ENCODE assay signal across 8 cellular contexts in the genomic region with DNA sequence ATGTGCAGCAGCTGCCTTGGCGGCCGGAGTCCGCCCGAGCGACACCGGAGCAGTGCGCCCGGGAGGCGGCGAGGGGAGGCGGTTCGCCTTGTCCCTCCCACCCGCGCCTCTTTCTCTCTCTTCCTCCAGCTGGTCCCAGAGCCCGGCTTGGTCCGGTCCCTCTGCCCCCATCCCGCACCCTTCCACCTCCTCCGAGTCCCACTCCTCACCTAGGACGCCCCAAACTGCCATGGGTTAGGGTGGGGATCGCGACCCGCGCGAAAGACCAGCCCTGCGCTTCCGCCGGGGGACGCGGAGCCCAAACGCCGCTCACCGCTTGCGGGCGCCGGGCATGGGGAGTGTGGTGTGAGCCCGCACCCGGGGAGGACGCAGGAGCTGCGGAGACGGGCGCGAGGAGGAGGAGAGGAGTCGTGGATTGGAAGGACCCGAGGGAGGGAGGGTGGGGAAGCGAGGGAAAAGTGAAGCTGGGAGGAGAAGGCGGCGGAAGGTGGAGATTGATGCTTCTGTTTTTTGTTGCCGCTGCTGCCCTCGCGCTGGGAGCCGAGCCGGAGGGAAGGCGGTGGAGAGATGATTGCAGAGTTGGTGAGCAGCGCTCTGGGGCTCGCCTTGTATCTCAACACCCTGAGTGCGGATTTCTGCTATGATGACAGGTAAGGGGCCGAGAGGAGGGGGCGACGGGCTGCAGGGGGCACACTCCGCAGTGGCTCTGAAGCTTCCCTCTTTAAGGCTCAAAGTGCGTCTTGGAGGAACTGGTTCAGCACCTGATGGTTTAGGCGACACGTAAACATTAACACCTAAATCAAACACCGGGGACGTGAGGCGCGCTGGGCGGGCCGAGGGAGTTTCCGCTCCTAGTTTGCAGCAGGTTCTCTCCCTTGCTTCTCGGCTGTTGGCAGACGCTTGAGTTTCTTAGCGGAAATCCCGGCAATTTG. TPM values are rescaled to one million over a fixed set of nuclear protein-coding genes. Genes with fewer than 3 reads are reported as not detected.
DNase-seq lines count a peak whose midpoint lies in the region; ATAC-seq, FAIRE-seq and TF ChIP-seq lines count a peak whose summit lies in the region.

No MANE protein-coding gene starts in this region.

- peaks cover 1 to 14% (median 7%) of the 10 kb centered on the region in 3 donors for H3K27me3 Mint-ChIP-seq in immature natural killer cell (ENCODE audit: low read depth in 3 of 3)

- H3K79me2 ChIP-seq in K562 (ENCODE audit: control insufficient read depth, insufficient read depth, low read length), result no peaks in the 10 kb centered on the region

- H3K4me2 ChIP-seq in K562 (ENCODE audit: insufficient read depth, low read length), result peak overlapping the region; percentile 53

- peak; percentile 3 for TF ChIP-seq POLR2A in NB4 (IDR thresholded peaks at IDR 0.05; ENCODE audit: extremely low read depth, insufficient read length)
- no peak for TF ChIP-seq POLR2A in K562 (conservative IDR thresholded peaks at IDR 0.05)

- peak overlapping the region; percentile 64 for H2AFZ ChIP-seq in K562 (ENCODE audit: low read depth, low read length)

- no peaks in the 10 kb centered on the region for H3K9me3 ChIP-seq in K562 (replicated peaks; ENCODE audit: control insufficient read depth, insufficient read depth, low read depth, low read length)

- no peak for TF ChIP-seq RAD21 in K562 (CRISPR knock-in tag; conservative IDR thresholded peaks at IDR 0.05 in 1 of 2, IDR thresholded peaks at IDR 0.05 in 1 of 2)

- H3K4me3 Mint-ChIP-seq in immature natural killer cell, result peak overlapping the region; percentile 94 to 98 (median 97)

- H3K4me1 Mint-ChIP-seq in immature natural killer cell, result peaks cover 28 to 29% of the 10 kb centered on the region in 2 donors

- in situ Hi-C loops in GM13976 (cut with MboI; ENCODE audit: low sequenced_read_pairs, unreplicated experiment), result loop anchor here (25.0 kb wide), 2 partner anchors 700 to 1150 kb away; no protein-coding TSS in a partner anchor
- in situ Hi-C loops in K562 (cut with MboI), result no loop called here

- intact Hi-C loops in K562 (cut with micrococcal nuclease), result loop anchor here (2.0 to 10.0 kb wide), 3 partner anchors 208 to 1135 kb away; no protein-coding TSS in a partner anchor

- DNase-seq in GM13976 (ENCODE audit: low spot score) (peak; percentile 73), HFF-Myc (ENCODE audit: extremely low read depth, low read depth) (no peak), NB4 (ENCODE audit: low read depth) (peak; percentile 72), T-helper 9 cell (peak; percentile 53), K562 (ENCODE audit: extremely low read depth in 1 of 4, low spot score in 3 of 4) (peak in 1 of 4 experiments; percentile 7), immature natural killer cell (peak; percentile 46 to 51 (median 48)), KG1 (lab: John Stamatoyannopoulos, UW) (no peak)
- DNase-seq in stimulated activated CD4-positive, alpha-beta T cell treated with anti-CD3 and anti-CD28 coated beads, Interleukin-12 subunit alpha, Interleukin-12 subunit beta, amount 100 ng/mL, for 4 hours, result peak; percentile 52

- H3K9ac ChIP-seq in K562 (ENCODE audit: insufficient read depth in 1 of 2, low read depth in 2 of 2, low read length in 2 of 2), result peak overlapping the region in 1 of 2 experiments; percentile 45; a peak in 1 of 4 replicates

- H3K36me3 Mint-ChIP-seq in immature natural killer cell, result no peaks in the 10 kb centered on the region

- POLR2A ChIA-PET in K562 (lab: Yijun Ruan, JAX), result no interaction called here

- WGBS in K562 (ENCODE audit: insufficient coverage, low coverage, missing lambda C conversion rate), result 4% methylated on average over 29 of the region's 74 CpGs

- peak; percentile 73 for ATAC-seq in K562

- FAIRE-seq in K562 (lab: Jason Lieb, UNC), result no peak

- no peak overlapping the region for H3K27ac ChIP-seq in K562 (ENCODE audit: extremely low read depth, low read depth, low read length)

- peaks cover 0 to 5% of the 10 kb centered on the region in 2 experiments; a peak in 2 of 5 replicates for H3K27me3 ChIP-seq in K562 (ENCODE audit: control insufficient read depth in 2 of 2, insufficient read depth in 2 of 2, low read length in 2 of 2)

- H3K9me3 Mint-ChIP-seq in immature natural killer cell, result no peaks in the 10 kb centered on the region

- H4K20me1 ChIP-seq in K562 (replicated peaks; ENCODE audit: control insufficient read depth, insufficient read depth, low read length), result no peaks in the 10 kb centered on the region

- TF ChIP-seq CTCF in GM13976 (IDR thresholded peaks at IDR 0.05; ENCODE audit: borderline replicate concordance, control extremely low read depth, extremely low read depth, insufficient read depth, missing control alignments), result no peak
- no peak for TF ChIP-seq CTCF in HFF-Myc (IDR thresholded peaks at IDR 0.05; ENCODE audit: low read depth, low read length, missing control alignments)
- no peak for TF ChIP-seq CTCF in NB4 (IDR thresholded peaks at IDR 0.05; ENCODE audit: low read depth, low read length)
- no peak for TF ChIP-seq CTCF in K562 (IDR thresholded peaks at IDR 0.05 in 2 of 3, conservative IDR thresholded peaks at IDR 0.05 in 1 of 3; ENCODE audit: insufficient read depth in 2 of 3, low read depth in 1 of 3, low read length in 3 of 3)

- no TSS peak for BruUV-seq in K562 (replicated peaks; lab: Mats Ljungman, UMichigan)

- TF ChIP-seq EP300 in K562 (IDR thresholded peaks at IDR 0.05; ENCODE audit: low read length), result no peak

- CTCF ChIA-PET in K562 (lab: Yijun Ruan, JAX; ENCODE audit: low intra/inter-chr PET ratio), result no interaction called here

- H3K9me1 ChIP-seq in K562 (ENCODE audit: control insufficient read depth, insufficient read depth, low read length), result no peaks in the 10 kb centered on the region

- H3K27ac Mint-ChIP-seq in immature natural killer cell, result peak overlapping the region; percentile 53 to 97 (median 94)

- H3K4me3 ChIP-seq in HFF-Myc (replicated peaks; ENCODE audit: low read depth, low read length), result peak overlapping the region; percentile 76
- peak overlapping the region; percentile 94 for H3K4me3 ChIP-seq in NB4 (ENCODE audit: low read depth, low read length)
- H3K4me3 ChIP-seq in K562, result peak overlapping the region; percentile 44

- no peaks in the 10 kb centered on the region for H3K36me3 ChIP-seq in K562 (ENCODE audit: control insufficient read depth, insufficient read depth, low read length)

- H3K4me1 ChIP-seq in K562 (replicated peaks in 1 of 2; ENCODE audit: control insufficient read depth in 2 of 2, insufficient read depth in 2 of 2, low read length in 2 of 2), result peaks cover 0 to 15% of the 10 kb centered on the region in 2 experiments; a peak in 3 of 5 replicates

TF ChIP-seq in K562, 482 proteins besides CTCF, POLR2A, EP300 and RAD21 (continues in another document):
- TF ChIP-seq ZBTB11 (CRISPR knock-in tag; IDR thresholded peaks at IDR 0.05) (peak in 1 of 3 experiments; percentile 60; a peak in 1 of 6 replicates), SMAD2 (IDR thresholded peaks at IDR 0.05; ENCODE audit: low read depth, low read length) (no peak), NRF1 (conservative IDR thresholded peaks at IDR 0.05 in 1 of 2, IDR thresholded peaks at IDR 0.05 in 1 of 2) (peak in 1 of 2 experiments; percentile 34; a peak in 1 of 4 replicates)

RNA-seq across cellular contexts. Expression of gene TMTC2, which starts 0.6 kb away (rescaled TPM):
- total RNA-seq in K562 (2011; cell fraction: chromatin; rRNA removed; ENCODE audit: low replicate concordance), result 0.49 and 0.90 TPM in 2 replicates
- total RNA-seq in K562 (2011; cell fraction: nucleolus; rRNA removed), result 0.26 and 0.33 TPM in 2 replicates
- 0.51 and 1.2 TPM in 2 replicates for total RNA-seq in K562 (2011; cell fraction: nucleoplasm; rRNA removed)
- total RNA-seq in K562 (2014; rRNA removed), result 0.45 and 0.59 TPM in 2 replicates
- total RNA-seq in K562 (2014; rRNA removed; fragmentation: Illumina TruSeq; extraction: Trizol), result 0.41 and 0.44 TPM in 2 replicates
- total RNA-seq in K562 (2015; rRNA removed; fragmentation: Illumina TruSeq; extraction: Trizol), result 0.29 and 0.30 TPM in 2 replicates
- 0.55 and 0.58 TPM in 2 replicates for total RNA-seq in K562 (2021)
- polyA plus RNA-seq in K562 (2011; rRNA removed), result 0.30 and 0.96 TPM in 2 replicates
- 0.12 and 0.19 TPM in 2 replicates for polyA plus RNA-seq in K562 (2011; cell fraction: cytosol; rRNA removed)
- polyA plus RNA-seq in K562 (2011; cell fraction: nucleus; rRNA removed), result 0.13 and 0.41 TPM in 2 replicates
- 0.46 and 0.60 TPM in 2 replicates for polyA plus RNA-seq in K562 (2012)
- 0.82 and 1.1 TPM in 2 replicates for polyA plus RNA-seq in K562 (2014; fragmentation: Illumina TruSeq; extraction: Trizol)
- polyA plus RNA-seq in K562 (2014; fragmentation: Nextera tagmentation; extraction: Ambion mirVana), result under 1 TPM; 0.46 to 0.49 TPM
- polyA plus RNA-seq in K562 (2014; rRNA removed), result 0.53 and 0.57 TPM in 2 replicates
- polyA minus RNA-seq in K562 (2011; rRNA and poly(A)+ RNA removed), result 0.48 and 0.88 TPM in 2 replicates
- 0.29 TPM in 1 of 2 replicates, not detected in the other for polyA minus RNA-seq in K562 (2011; cell fraction: cytosol; rRNA and poly(A)+ RNA removed)
- polyA minus RNA-seq in K562 (2011; cell fraction: nucleus; rRNA and poly(A)+ RNA removed), result 0.22 and 0.27 TPM in 2 replicates
- not detected for polyA plus RNA-seq in immature natural killer cell

Comparison
In these comparisons a context has a peak if more than half of its experiments do, and no peak if none do; other contexts are left out.
1. DNase-seq: peak in GM13976 (single experiment), NB4 (single experiment), T-helper 9 cell (single experiment), immature natural killer cell (3 of 3) and stimulated activated CD4-positive, alpha-beta T cell treated with anti-CD3 and anti-CD28 coated beads, Interleukin-12 subunit alpha, Interleukin-12 subunit beta, amount 100 ng/mL, for 4 hours (single experiment); none in HFF-Myc (single experiment) and KG1 (single experiment).
2. H3K4me3 ChIP-seq: peak in every context shown above with its lines; median percentile 94 in NB4; 76 in HFF-Myc; 44 in K562.